In the genomic region with DNA sequence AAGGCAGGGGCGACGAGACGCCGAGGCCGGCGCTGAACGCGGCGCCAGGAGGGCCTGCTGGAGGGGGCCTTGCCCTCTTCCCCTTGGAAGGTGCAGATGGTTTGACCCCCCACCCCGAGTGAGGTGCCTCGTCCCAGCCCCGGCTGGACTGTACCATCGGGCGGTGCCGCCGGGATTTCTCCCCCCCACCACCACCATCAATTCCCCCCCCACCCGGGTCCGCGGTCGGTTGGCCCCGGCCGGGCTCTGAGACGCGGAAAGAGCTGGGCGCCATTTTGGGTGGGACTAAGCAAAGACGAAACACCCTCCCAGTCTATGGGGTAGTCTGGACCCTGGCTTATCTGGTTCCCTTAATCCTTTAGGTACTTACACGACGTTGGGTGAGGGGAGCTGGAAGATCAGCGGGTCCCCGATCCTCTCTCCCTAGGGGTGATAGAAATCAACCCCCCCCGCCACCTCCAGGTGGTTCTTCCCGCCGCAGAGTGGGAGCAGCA, we compare ENCODE assay signal across 8 cellular contexts. TPM values are rescaled to one million over a fixed set of nuclear protein-coding genes. Genes with fewer than 3 reads are reported as not detected.
DNase-seq lines count a peak whose midpoint lies in the region; ATAC-seq, FAIRE-seq and TF ChIP-seq lines count a peak whose summit lies in the region.

A gene with protein sequence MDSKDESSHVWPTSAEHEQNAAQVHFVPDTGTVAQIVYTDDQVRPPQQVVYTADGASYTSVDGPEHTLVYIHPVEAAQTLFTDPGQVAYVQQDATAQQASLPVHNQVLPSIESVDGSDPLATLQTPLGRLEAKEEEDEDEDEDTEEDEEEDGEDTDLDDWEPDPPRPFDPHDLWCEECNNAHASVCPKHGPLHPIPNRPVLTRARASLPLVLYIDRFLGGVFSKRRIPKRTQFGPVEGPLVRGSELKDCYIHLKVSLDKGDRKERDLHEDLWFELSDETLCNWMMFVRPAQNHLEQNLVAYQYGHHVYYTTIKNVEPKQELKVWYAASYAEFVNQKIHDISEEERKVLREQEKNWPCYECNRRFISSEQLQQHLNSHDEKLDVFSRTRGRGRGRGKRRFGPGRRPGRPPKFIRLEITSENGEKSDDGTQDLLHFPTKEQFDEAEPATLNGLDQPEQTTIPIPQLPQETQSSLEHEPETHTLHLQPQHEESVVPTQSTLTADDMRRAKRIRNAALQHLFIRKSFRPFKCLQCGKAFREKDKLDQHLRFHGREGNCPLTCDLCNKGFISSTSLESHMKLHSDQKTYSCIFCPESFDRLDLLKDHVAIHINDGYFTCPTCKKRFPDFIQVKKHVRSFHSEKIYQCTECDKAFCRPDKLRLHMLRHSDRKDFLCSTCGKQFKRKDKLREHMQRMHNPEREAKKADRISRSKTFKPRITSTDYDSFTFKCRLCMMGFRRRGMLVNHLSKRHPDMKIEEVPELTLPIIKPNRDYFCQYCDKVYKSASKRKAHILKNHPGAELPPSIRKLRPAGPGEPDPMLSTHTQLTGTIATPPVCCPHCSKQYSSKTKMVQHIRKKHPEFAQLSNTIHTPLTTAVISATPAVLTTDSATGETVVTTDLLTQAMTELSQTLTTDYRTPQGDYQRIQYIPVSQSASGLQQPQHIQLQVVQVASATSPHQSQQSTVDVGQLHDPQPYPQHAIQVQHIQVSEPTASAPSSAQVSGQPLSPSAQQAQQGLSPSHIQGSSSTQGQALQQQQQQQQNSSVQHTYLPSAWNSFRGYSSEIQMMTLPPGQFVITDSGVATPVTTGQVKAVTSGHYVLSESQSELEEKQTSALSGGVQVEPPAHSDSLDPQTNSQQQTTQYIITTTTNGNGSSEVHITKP (minus strand): TSS at position 484 of the 494 bp plus-strand sequence. CDS start 41,871 bp downstream, outside the sequence.

- H3K18ac ChIP-seq in neuronal stem cell (ENCODE audit: low read length): peak within 1 kb of the TSS; percentile 99

- peak within 1 kb of the TSS; percentile 92 for H4K8ac ChIP-seq in neuronal stem cell (ENCODE audit: low read depth, low read length)

- no peak for TF ChIP-seq CTCF in suprapubic skin (IDR thresholded peaks at IDR 0.05)

- H3K14ac ChIP-seq in neuronal stem cell (ENCODE audit: low read length): peak within 1 kb of the TSS; percentile 94

- peak within 1 kb of the TSS; percentile 75 for H2BK120ac ChIP-seq in neuronal stem cell (ENCODE audit: low read depth, low read length)

- H3K4ac ChIP-seq in neuronal stem cell (ENCODE audit: low read length): peak within 1 kb of the TSS; percentile 10

- no peak for TF ChIP-seq EP300 in suprapubic skin (IDR thresholded peaks at IDR 0.05)

- H3K4me3 ChIP-seq in neuronal stem cell (ENCODE audit: low read length in 2 of 2): peak within 1 kb of the TSS; percentile 57 to 99
- H3K4me3 ChIP-seq in suprapubic skin: peak within 1 kb of the TSS; percentile 81

- H2BK12ac ChIP-seq in neuronal stem cell (ENCODE audit: low read length): peak within 1 kb of the TSS; percentile 34

- peak within 1 kb of the TSS; percentile 64 for H2AK5ac ChIP-seq in neuronal stem cell (ENCODE audit: low read depth, low read length)

- peak within 1 kb of the TSS; percentile 69 for H2BK15ac ChIP-seq in neuronal stem cell (ENCODE audit: low read length)

- H2BK5ac ChIP-seq in neuronal stem cell (ENCODE audit: low read length): peak within 1 kb of the TSS; percentile 91

- no CpG with 5 or more reads among the region's 33 CpGs for WGBS in neuronal stem cell (ENCODE audit: extremely low coverage in 2 of 2, insufficient read length in 2 of 2, insufficient replicate concordance in 1 of 2), 2 donors
- 2% methylated on average over 20 of the region's 33 CpGs for WGBS in suprapubic skin

- H3K9me3 ChIP-seq in neuronal stem cell (replicated peaks in 1 of 2; ENCODE audit: control insufficient read depth in 2 of 2, insufficient read depth in 1 of 2, low read depth in 1 of 2, low read length in 2 of 2): peaks cover 0 to 2% of the 10 kb centered on the region in 2 donors
- H3K9me3 ChIP-seq in suprapubic skin: no peaks in the 10 kb centered on the region

- H3K27me3 ChIP-seq in neuronal stem cell (ENCODE audit: control insufficient read depth in 3 of 3, insufficient read depth in 3 of 3, low read depth in 1 of 3, low read length in 3 of 3) (no peaks in the 10 kb centered on the region), suprapubic skin (no peaks in the 10 kb centered on the region)

- ATAC-seq in GM21825 (IDR thresholded peaks at IDR 0.05; ENCODE audit: unreplicated experiment): peak; percentile 43

- peaks cover 0 to 6% of the 10 kb centered on the region in 2 donors for H3K4me1 ChIP-seq in neuronal stem cell (ENCODE audit: control insufficient read depth in 2 of 2, insufficient read depth in 1 of 2, low read depth in 1 of 2, low read length in 2 of 2)
- H3K4me1 ChIP-seq in suprapubic skin: peaks cover 20% of the 10 kb centered on the region

- TF ChIP-seq POLR2A in suprapubic skin (IDR thresholded peaks at IDR 0.05): peak in 1 of 2 donors; percentile 3

- FAIRE-seq in frontal cortex (lab: Jason Lieb, UNC): no peak

- peak; percentile 88 for DNase-seq in EH (ENCODE audit: low read depth)
- DNase-seq in Kasumi-1 (lab: John Stamatoyannopoulos, UW): peak; percentile 90 to 93
- peak; percentile 92 for DNase-seq in SIG-M5 treated with dmso at 0.1 percent for 504 hours (lab: John Stamatoyannopoulos, UW; ENCODE audit: unreplicated experiment)
- DNase-seq in activated gamma-delta T cell treated with anti-CD3 and anti-CD28 coated beads, Interleukin-2, amount 50 U/mL, for 16 hours (ENCODE audit: low read depth): peak; percentile 89
- DNase-seq in frontal cortex (ENCODE audit: low spot score in 2 of 2): peak; percentile 91 to 95
- DNase-seq in neuronal stem cell (ENCODE audit: low spot score): peak; percentile 95
- peak; percentile 95 to 96 for DNase-seq in suprapubic skin (ENCODE audit: low spot score in 2 of 2)

- H3K23ac ChIP-seq in neuronal stem cell (ENCODE audit: low read depth, low read length, poor library complexity): peak within 1 kb of the TSS; percentile 99

- H3K9ac ChIP-seq in neuronal stem cell (ENCODE audit: low read depth, low read length, poor library complexity): peak within 1 kb of the TSS; percentile 99

- peak within 1 kb of the TSS; percentile 99 for H3K27ac ChIP-seq in neuronal stem cell (replicated peaks; ENCODE audit: low read length)
- H3K27ac ChIP-seq in suprapubic skin: peak within 1 kb of the TSS; percentile 99

- peak within 1 kb of the TSS; percentile 50 for H4K91ac ChIP-seq in neuronal stem cell (ENCODE audit: low read depth, low read length, poor library complexity)

- H3K79me1 ChIP-seq in neuronal stem cell (ENCODE audit: low read depth, low read length): peaks cover 2% of the 10 kb centered on the region

- peak within 1 kb of the TSS; percentile 80 for H3K4me2 ChIP-seq in neuronal stem cell (ENCODE audit: insufficient read depth, low read length, poor library complexity, severe bottlenecking)

- peak within 1 kb of the TSS; percentile 88 for H2AFZ ChIP-seq in neuronal stem cell (ENCODE audit: low read length)

- H3K36me3 ChIP-seq in neuronal stem cell (replicated peaks in 1 of 2; ENCODE audit: control insufficient read depth in 2 of 2, insufficient read depth in 2 of 2, low read length in 2 of 2) (peaks cover 0 to 1% of the 10 kb centered on the region in 2 donors), suprapubic skin (no peaks in the 10 kb centered on the region)

RNA-seq across cellular contexts. Expression of the gene that starts here (rescaled TPM):
- total RNA-seq in frontal cortex: 11.4 TPM
- 4.6 TPM for polyA plus RNA-seq in neuronal stem cell (2013, experiment 1 of 2)
- 4.9 TPM for polyA plus RNA-seq in neuronal stem cell (2013, experiment 2 of 2)
- 10 to 100 TPM; 11.4 to 49.8 (median 13.4) TPM for total RNA-seq in suprapubic skin

Comparison
In these comparisons a context has a peak if more than half of its experiments do, and no peak if none do; other contexts are left out.
1. Peak in every context shown above with its lines: DNase-seq, ATAC-seq, H3K4me3 ChIP-seq and H3K27ac ChIP-seq.